ENCODE assay signal across 17 cellular contexts in the genomic region with DNA sequence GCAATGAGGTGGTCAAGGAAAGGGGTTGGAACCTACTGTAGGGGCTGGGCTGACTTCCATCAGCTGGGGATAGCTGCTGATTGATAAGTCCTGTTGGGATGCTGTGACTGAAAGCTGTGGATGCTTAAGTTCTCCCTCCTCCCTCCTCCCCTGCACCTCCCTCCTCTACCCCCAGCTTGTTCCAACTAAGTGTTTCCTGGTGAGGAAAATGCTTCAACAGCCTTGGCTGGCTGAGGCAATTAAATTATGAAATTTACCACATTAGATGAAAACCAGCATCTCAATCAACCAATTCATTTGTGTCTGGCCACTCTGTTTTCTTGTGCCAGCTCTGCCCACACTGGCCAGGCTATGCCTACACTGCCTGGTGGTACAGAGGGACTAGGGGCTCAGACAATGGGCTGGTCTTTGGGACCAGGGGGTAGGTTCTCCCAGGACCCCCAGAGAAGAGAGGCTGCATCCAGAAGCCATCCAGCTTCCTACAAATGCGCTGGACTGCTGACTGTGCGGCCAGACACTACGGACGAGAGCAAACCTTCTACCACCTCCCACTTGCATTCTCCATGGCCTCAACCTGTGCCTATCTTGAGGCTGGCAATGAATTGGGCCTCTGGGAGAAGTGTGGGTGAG.
A peak's percentile ranks its signal among the peaks of the same experiment; 100 is the strongest.
DNase-seq lines count a peak whose midpoint lies in the region; ATAC-seq and TF ChIP-seq lines count a peak whose summit lies in the region.
"Had no signal": no experiment of that assay in that cellular context is flagged by ENCODE, and none has a peak within 500 bp of the region (broad histone marks: within the 10 kb centered on the region; RNA-seq: fewer than 3 reads in every experiment).

No MANE protein-coding gene starts in this region.

- H3K36me3 Mint-ChIP-seq in nephron (ENCODE audit: low read depth): peaks cover 8% of the 10 kb centered on the region
- H3K36me3 Mint-ChIP-seq: memory B cell, natural killer cell had no signal

- H3K27ac ChIP-seq in caudate nucleus (ENCODE audit: low read depth, low read length): peak overlapping the region; percentile 22
- H3K27ac ChIP-seq: hepatocyte had no signal

- no peak overlapping the region for H3K27ac Mint-ChIP-seq in nephron
- H3K27ac Mint-ChIP-seq: memory B cell, natural killer cell had no signal

- DNase-seq in AG08396 (ENCODE audit: low spot score) (peak; percentile 2), GM13977 (ENCODE audit: low spot score) (peak; percentile 3), caudate nucleus (lab: John Stamatoyannopoulos, UW) (peak in 1 of 61 donors; percentile 27), SW 1271 (lab: John Stamatoyannopoulos, UW) (no peak), DMS153 (lab: John Stamatoyannopoulos, UW) (no peak)
- DNase-seq: activated CD4-positive, alpha-beta T cell treated with anti-CD3 and anti-CD28 coated beads, Interleukin-2, amount 50 U/mL, for 1 hour; DMS79; Karpas-422; natural killer cell; NCI-H1092; NCI-H2081; NCI-H524 had no signal

- peaks cover 51% of the 10 kb centered on the region for H3K4me1 Mint-ChIP-seq in nephron

- TF ChIP-seq CTCF in GM13977 (IDR thresholded peaks at IDR 0.05; ENCODE audit: extremely low read depth, insufficient read depth, missing control alignments) (no peak), nephron (IDR thresholded peaks at IDR 0.05; ENCODE audit: unreplicated experiment in 3 of 3) (no peak)

- in situ Hi-C loops in GM13977 (cut with MboI; ENCODE audit: low pct_unique_long_range_greater_than_20kb, low sequenced_read_pairs, unreplicated experiment): no loop called here

- H3K4me3 Mint-ChIP-seq in nephron: peak overlapping the region; percentile 96 to 97 (median 96)
- H3K4me3 Mint-ChIP-seq: memory B cell had no signal

- H3K9me3 Mint-ChIP-seq in nephron: no peaks in the 10 kb centered on the region
- H3K9me3 Mint-ChIP-seq: memory B cell, natural killer cell had no signal

- ATAC-seq in GM18505 (IDR thresholded peaks at IDR 0.05; ENCODE audit: unreplicated experiment) (no peak), HG02840 (IDR thresholded peaks at IDR 0.05; ENCODE audit: low FRiP score, unreplicated experiment) (no peak)
- ATAC-seq: natural killer cell had no signal

- TF ChIP-seq POLR2A in GM18505 (IDR thresholded peaks at IDR 0.05; ENCODE audit: borderline replicate concordance, extremely low read depth, insufficient read depth, insufficient read length): no peak

- H3K27me3 Mint-ChIP-seq in nephron (ENCODE audit: low read depth): no peaks in the 10 kb centered on the region

Comparison
In these comparisons a context has a peak if more than half of its experiments do, and no peak if none do; other contexts are left out.
1. DNase-seq: peak in AG08396 (single experiment) and GM13977 (single experiment); none in SW 1271 (0 of 2) and DMS153 (single experiment).